18 cellular contexts compared by ENCODE assay signal in the genomic region with DNA sequence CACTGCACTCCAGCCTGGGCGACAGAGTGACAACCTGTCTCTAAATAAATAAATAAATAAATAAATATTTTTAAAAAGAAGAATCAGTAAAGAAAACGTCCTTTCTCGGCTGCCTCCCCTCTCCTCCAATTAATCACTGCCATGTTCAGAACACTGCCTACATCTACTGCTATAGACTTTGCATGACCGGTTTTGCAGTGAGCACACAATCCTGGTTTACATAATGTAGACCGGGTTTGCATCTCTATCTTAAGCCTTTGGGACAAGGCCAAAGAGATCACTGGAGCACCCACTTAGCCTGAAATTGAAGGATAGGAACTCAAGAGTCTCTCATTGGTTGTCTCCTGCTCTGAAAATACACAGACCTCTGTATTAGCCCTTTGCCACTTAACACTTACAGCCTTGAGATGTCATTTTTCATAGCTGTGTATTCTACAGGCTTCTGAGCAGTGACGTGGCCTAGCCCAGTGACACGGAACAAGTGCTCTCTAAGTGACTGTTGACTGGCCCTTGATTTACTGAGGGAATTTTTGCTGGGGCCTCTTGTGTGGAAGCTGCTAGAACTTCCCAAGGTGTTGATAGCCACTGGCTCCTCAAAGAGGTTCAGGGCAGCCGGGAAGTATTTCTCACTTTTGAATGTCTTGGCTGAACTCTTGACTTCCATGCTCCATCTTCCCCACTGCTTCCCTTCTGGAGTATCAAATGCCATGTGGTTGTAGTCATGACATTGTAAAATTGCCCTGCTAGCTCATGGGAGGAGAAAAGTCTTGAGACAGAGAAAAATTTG. TPM values are rescaled to one million over a fixed set of nuclear protein-coding genes. Genes with fewer than 3 reads are reported as not detected.
DNase-seq lines count a peak whose midpoint lies in the region; ATAC-seq, FAIRE-seq and TF ChIP-seq lines count a peak whose summit lies in the region.
"Had no signal": no experiment of that assay in that cellular context is flagged by ENCODE, and none has a peak within 500 bp of the region (broad histone marks: within the 10 kb centered on the region; RNA-seq: fewer than 3 reads in every experiment).

No MANE protein-coding gene starts in this region.

- intact Hi-C loops in activated T-helper 1 cell treated with anti-CD3 and anti-CD28 coated beads, Interleukin-12 subunit alpha, Interleukin-12 subunit beta, Interleukin-2, Interleukin-4 antibody, amounts not matched to agents 30 ng/mL and 10 ng/mL and 1 ng/mL, durations not matched to agents 14 hours and 24 hours and 36 hours (cut with micrococcal nuclease): no loop called here
- intact Hi-C loops in mucosa of descending colon (cut with DNase I, micrococcal nuclease): no loop called here

- H3K27ac Mint-ChIP-seq in activated T-helper 1 cell treated with anti-CD3 and anti-CD28 coated beads, Interleukin-12 subunit alpha, Interleukin-12 subunit beta, Interleukin-2, Interleukin-4 antibody, amounts not matched to agents 30 ng/mL and 10 ng/mL and 1 ng/mL, durations not matched to agents 14 hours and 24 hours and 36 hours: no peak overlapping the region
- H3K27ac Mint-ChIP-seq: activated CD4-positive, alpha-beta T cell treated with anti-CD3 and anti-CD28 coated beads, Interleukin-2, amount 10 ng/mL, durations not matched to agents 24 days and 14 days; activated T-cell treated with anti-CD3 and anti-CD28 coated beads, Interleukin-2, amount 50 U/mL, for 72 hours had no signal

- TF ChIP-seq CTCF in D721Med (IDR thresholded peaks at IDR 0.05; ENCODE audit: insufficient read depth, missing control alignments): no peak
- TF ChIP-seq CTCF in choroid plexus epithelial cell (conservative IDR thresholded peaks at IDR 0.05; ENCODE audit: low read depth, low read length): no peak
- no peak for TF ChIP-seq CTCF in lung (IDR thresholded peaks at IDR 0.05; ENCODE audit: control extremely low read depth, extremely low read depth)
- TF ChIP-seq CTCF in mucosa of descending colon (IDR thresholded peaks at IDR 0.05): no peak

- no peak for DNase-seq in D721Med (ENCODE audit: insufficient read length, low spot score)
- DNase-seq in NCI-H187 (lab: John Stamatoyannopoulos, UW): peak; percentile 24 to 60
- DNase-seq in choroid plexus epithelial cell (ENCODE audit: low read depth): peak; percentile 61
- DNase-seq in lung (ENCODE audit: low spot score): peak; percentile 77
- DNase-seq in NCI-H82 (lab: John Stamatoyannopoulos, UW): no peak
- no peak for DNase-seq in activated T-helper 1 cell treated with anti-CD3 and anti-CD28 coated beads, Interleukin-12 subunit alpha, Interleukin-12 subunit beta, Interleukin-2, Interleukin-4 antibody, amounts not matched to agents 30 ng/mL and 10 ng/mL and 1 ng/mL, durations not matched to agents 14 hours and 24 hours and 36 hours (ENCODE audit: low spot score)
- no peak for DNase-seq in mucosa of descending colon
- DNase-seq: activated CD4-positive, alpha-beta T cell treated with anti-CD3 and anti-CD28 coated beads, Interleukin-2, amount 10 ng/mL, durations not matched to agents 24 days and 14 days; activated T-cell treated with anti-CD3 and anti-CD28 coated beads, Interleukin-2, amount 50 U/mL, for 72 hours; amniotic stem cell; foreskin melanocyte; NCI-H1105; NCI-H69 had no signal

- H3K27ac ChIP-seq in lung (ENCODE audit: low read depth in 1 of 2, low read length in 1 of 2): no peak overlapping the region
- H3K27ac ChIP-seq: C4-2B, prostate gland had no signal

- FAIRE-seq in D721Med (lab: Jason Lieb, UNC): peak; percentile 73
- FAIRE-seq: islet of Langerhans, urothelium cell line had no signal

- no peaks in the 10 kb centered on the region for H3K4me1 Mint-ChIP-seq in activated T-helper 1 cell treated with anti-CD3 and anti-CD28 coated beads, Interleukin-12 subunit alpha, Interleukin-12 subunit beta, Interleukin-2, Interleukin-4 antibody, amounts not matched to agents 30 ng/mL and 10 ng/mL and 1 ng/mL, durations not matched to agents 14 hours and 24 hours and 36 hours (ENCODE audit: low read depth)
- H3K4me1 Mint-ChIP-seq: activated CD4-positive, alpha-beta T cell treated with anti-CD3 and anti-CD28 coated beads, Interleukin-2, amount 10 ng/mL, durations not matched to agents 24 days and 14 days had no signal

- H3K9me3 ChIP-seq in lung (ENCODE audit: control insufficient read depth in 2 of 2, insufficient read depth in 1 of 2, low read length in 1 of 2) (peaks cover 0 to 3% of the 10 kb centered on the region in 2 donors), mucosa of descending colon (no peaks in the 10 kb centered on the region)
- H3K9me3 ChIP-seq: prostate gland had no signal

- peaks cover 0 to 2% of the 10 kb centered on the region in 2 donors for H3K4me1 ChIP-seq in lung (ENCODE audit: control insufficient read depth in 2 of 2, insufficient read depth in 2 of 2, low read length in 2 of 2)
- H3K4me1 ChIP-seq in mucosa of descending colon (ENCODE audit: low read depth): no peaks in the 10 kb centered on the region
- H3K4me1 ChIP-seq: prostate gland had no signal

- H3K27me3 Mint-ChIP-seq in activated T-helper 1 cell treated with anti-CD3 and anti-CD28 coated beads, Interleukin-12 subunit alpha, Interleukin-12 subunit beta, Interleukin-2, Interleukin-4 antibody, amounts not matched to agents 30 ng/mL and 10 ng/mL and 1 ng/mL, durations not matched to agents 14 hours and 24 hours and 36 hours (ENCODE audit: insufficient read depth): peaks cover 3% of the 10 kb centered on the region

- H3K4me3 Mint-ChIP-seq in activated T-helper 1 cell treated with anti-CD3 and anti-CD28 coated beads, Interleukin-12 subunit alpha, Interleukin-12 subunit beta, Interleukin-2, Interleukin-4 antibody, amounts not matched to agents 30 ng/mL and 10 ng/mL and 1 ng/mL, durations not matched to agents 14 hours and 24 hours and 36 hours: no peak overlapping the region
- H3K4me3 Mint-ChIP-seq: activated CD4-positive, alpha-beta T cell treated with anti-CD3 and anti-CD28 coated beads, Interleukin-2, amount 10 ng/mL, durations not matched to agents 24 days and 14 days; activated T-cell treated with anti-CD3 and anti-CD28 coated beads, Interleukin-2, amount 50 U/mL, for 72 hours had no signal

- H3K36me3 ChIP-seq in lung (ENCODE audit: control insufficient read depth in 2 of 2, insufficient read depth in 2 of 2, low read length in 2 of 2) (no peaks in the 10 kb centered on the region), mucosa of descending colon (ENCODE audit: low read depth) (no peaks in the 10 kb centered on the region)
- H3K36me3 ChIP-seq: prostate gland had no signal

- no peaks in the 10 kb centered on the region for H3K9me3 Mint-ChIP-seq in activated T-helper 1 cell treated with anti-CD3 and anti-CD28 coated beads, Interleukin-12 subunit alpha, Interleukin-12 subunit beta, Interleukin-2, Interleukin-4 antibody, amounts not matched to agents 30 ng/mL and 10 ng/mL and 1 ng/mL, durations not matched to agents 14 hours and 24 hours and 36 hours
- H3K9me3 Mint-ChIP-seq: activated CD4-positive, alpha-beta T cell treated with anti-CD3 and anti-CD28 coated beads, Interleukin-2, amount 10 ng/mL, durations not matched to agents 24 days and 14 days had no signal

- H3K36me3 Mint-ChIP-seq in activated T-helper 1 cell treated with anti-CD3 and anti-CD28 coated beads, Interleukin-12 subunit alpha, Interleukin-12 subunit beta, Interleukin-2, Interleukin-4 antibody, amounts not matched to agents 30 ng/mL and 10 ng/mL and 1 ng/mL, durations not matched to agents 14 hours and 24 hours and 36 hours (ENCODE audit: low read depth): no peaks in the 10 kb centered on the region

- ATAC-seq in lung (ENCODE audit: insufficient read depth, low FRiP score) (peak; percentile 81), GM18861 (IDR thresholded peaks at IDR 0.05; ENCODE audit: unreplicated experiment) (no peak), mucosa of descending colon (no peak)
- ATAC-seq: activated T-cell treated with anti-CD3 and anti-CD28 coated beads, Interleukin-2, amount 50 U/mL, for 72 hours had no signal

- no peaks in the 10 kb centered on the region for H3K27me3 ChIP-seq in lung (ENCODE audit: control insufficient read depth, insufficient read depth)

- H3K4me3 ChIP-seq in choroid plexus epithelial cell (ENCODE audit: low read depth, low read length) (no peak overlapping the region), lung (no peak overlapping the region), mucosa of descending colon (no peak overlapping the region)
- H3K4me3 ChIP-seq: prostate gland had no signal

- whole genome bisulfite sequencing in lung, 2 donors: 58 to 75% methylated on average over 8 of the region's 8 CpGs

RNA-seq across cellular contexts. Expression of a gene that starts 45.3 kb away (rescaled TPM):
- total RNA-seq in lung (10 to 100 TPM; 35.1 to 59.0 TPM), mucosa of descending colon (10 to 100 TPM in 1 of 3 donors, 1 to 10 TPM in 2; 1.6 to 54.7 (median 2.2) TPM)
- 1 to 10 TPM; 3.4 to 8.8 TPM for polyA plus RNA-seq in lung
- 0.02 TPM in 1 of 2 replicates, not detected in the other for total RNA-seq in activated T-helper 1 cell treated with anti-CD3 and anti-CD28 coated beads, Interleukin-12 subunit alpha, Interleukin-12 subunit beta, Interleukin-2, Interleukin-4 antibody, amounts not matched to agents 30 ng/mL and 10 ng/mL and 1 ng/mL, durations not matched to agents 14 hours and 24 hours and 36 hours
- total RNA-seq: activated CD4-positive, alpha-beta T cell treated with anti-CD3 and anti-CD28 coated beads, Interleukin-2, amount 10 ng/mL, durations not matched to agents 24 days and 14 days had no signal

Comparison
In these comparisons a context has a peak if more than half of its experiments do, and no peak if none do; other contexts are left out.
1. DNase-seq: peak in NCI-H187 (2 of 2), choroid plexus epithelial cell (single experiment) and lung (single experiment); none in D721Med (single experiment), NCI-H82 (single experiment), activated T-helper 1 cell treated with anti-CD3 and anti-CD28 coated beads, Interleukin-12 subunit alpha, Interleukin-12 subunit beta, Interleukin-2, Interleukin-4 antibody, amounts not matched to agents 30 ng/mL and 10 ng/mL and 1 ng/mL, durations not matched to agents 14 hours and 24 hours and 36 hours (single experiment) and mucosa of descending colon (0 of 3).